Comparison of ENCODE assay signal across 21 cellular contexts in the genomic region with DNA sequence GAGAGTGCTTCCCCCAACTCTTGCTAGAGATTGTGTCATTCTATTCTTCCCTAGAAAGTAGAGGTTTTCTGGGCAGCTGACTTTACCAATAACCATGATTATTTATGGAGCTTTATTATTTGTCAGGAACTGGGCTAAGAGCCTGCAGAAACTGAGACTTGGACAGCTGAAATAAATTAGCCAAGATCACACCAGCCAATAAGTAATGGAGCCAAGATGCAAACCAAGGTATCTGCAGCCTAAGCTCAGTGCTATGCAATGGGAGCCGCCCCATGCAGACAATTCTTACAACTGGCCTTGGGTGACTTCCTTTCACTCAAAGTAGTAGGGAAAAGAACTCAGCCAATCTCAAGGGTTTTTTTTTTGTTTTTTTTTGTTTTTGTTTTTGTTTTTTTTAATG.
A peak's percentile ranks its signal among the peaks of the same experiment; 100 is the strongest.
DNase-seq lines count a peak whose midpoint lies in the region; ATAC-seq, FAIRE-seq and TF ChIP-seq lines count a peak whose summit lies in the region.
"Had no signal": no experiment of that assay in that cellular context is flagged by ENCODE, and none has a peak within 500 bp of the region (broad histone marks: within the 10 kb centered on the region; RNA-seq: fewer than 3 reads in every experiment).

No MANE protein-coding gene starts in this region.

- no peak overlapping the region for H3K27ac Mint-ChIP-seq in astrocyte (ENCODE audit: unreplicated experiment)
- H3K27ac Mint-ChIP-seq in type B pancreatic cell, result no peak overlapping the region
- H3K27ac Mint-ChIP-seq: activated T-helper 17 cell treated with anti-CD3 and anti-CD28 coated beads, Interleukin-2, amount 50 U/mL, for 72 hours had no signal

- peaks cover 4% of the 10 kb centered on the region for H4K20me1 ChIP-seq in astrocyte (ENCODE audit: insufficient read depth, low read length)

- no peak overlapping the region for H3K27ac ChIP-seq in astrocyte (ENCODE audit: low read depth, low read length)
- H3K27ac ChIP-seq: coronary artery, epithelial cell of prostate, HL-60, skin epidermis had no signal

- H3K36me3 Mint-ChIP-seq in astrocyte (ENCODE audit: low read depth, unreplicated experiment), result no peaks in the 10 kb centered on the region
- peaks cover 9% of the 10 kb centered on the region for H3K36me3 Mint-ChIP-seq in type B pancreatic cell

- H3K4me1 Mint-ChIP-seq in astrocyte (ENCODE audit: low read depth, unreplicated experiment), result no peaks in the 10 kb centered on the region
- peaks cover 49% of the 10 kb centered on the region for H3K4me1 Mint-ChIP-seq in type B pancreatic cell (ENCODE audit: unreplicated experiment)
- H3K4me1 Mint-ChIP-seq: activated T-helper 17 cell treated with anti-CD3 and anti-CD28 coated beads, Interleukin-2, amount 50 U/mL, for 72 hours had no signal

- no peak for FAIRE-seq in astrocyte (lab: Jason Lieb, UNC)

- no peak for TF ChIP-seq CTCF in astrocyte (IDR thresholded peaks at IDR 0.05; ENCODE audit: insufficient read depth, low read depth, low read length)
- no peak for TF ChIP-seq CTCF in foreskin fibroblast (IDR thresholded peaks at IDR 0.05; ENCODE audit: low read depth, low read length)
- TF ChIP-seq CTCF in type B pancreatic cell (conservative IDR thresholded peaks at IDR 0.05), result no peak

- H3K4me3 ChIP-seq in astrocyte (ENCODE audit: insufficient read depth, low read depth, low read length) (no peak overlapping the region), foreskin fibroblast (ENCODE audit: low read depth in 1 of 2, low read length in 2 of 2) (no peak overlapping the region)
- H3K4me3 ChIP-seq: coronary artery, mucosa of descending colon, skin epidermis had no signal

- H3K9me3 Mint-ChIP-seq in astrocyte (ENCODE audit: unreplicated experiment) (no peaks in the 10 kb centered on the region), type B pancreatic cell (peaks cover 12% of the 10 kb centered on the region)

- H3K4me3 Mint-ChIP-seq in astrocyte (ENCODE audit: unreplicated experiment) (no peak overlapping the region), type B pancreatic cell (peak overlapping the region; percentile 10)
- H3K4me3 Mint-ChIP-seq: activated T-helper 17 cell treated with anti-CD3 and anti-CD28 coated beads, Interleukin-2, amount 50 U/mL, for 72 hours had no signal

- H3K4me2 ChIP-seq in astrocyte (ENCODE audit: low read length), result no peak overlapping the region

- H3K79me2 ChIP-seq in astrocyte (ENCODE audit: insufficient read depth, low read length), result no peaks in the 10 kb centered on the region

- ATAC-seq in HG03045 (IDR thresholded peaks at IDR 0.05; ENCODE audit: unreplicated experiment), result no peak
- ATAC-seq in HG02759 (IDR thresholded peaks at IDR 0.05; ENCODE audit: unreplicated experiment), result no peak
- ATAC-seq: activated T-helper 17 cell treated with anti-CD3 and anti-CD28 coated beads, Interleukin-2, amount 50 U/mL, for 72 hours; mucosa of descending colon had no signal

- no peaks in the 10 kb centered on the region for H3K27me3 ChIP-seq in astrocyte (ENCODE audit: insufficient read depth, low read length)

- H3K9me3 ChIP-seq in astrocyte (ENCODE audit: insufficient read depth, low read depth, low read length), result no peaks in the 10 kb centered on the region
- H3K9me3 ChIP-seq: mucosa of descending colon had no signal

- H3K27me3 Mint-ChIP-seq in astrocyte (ENCODE audit: low read depth, unreplicated experiment) (peaks cover 10% of the 10 kb centered on the region), type B pancreatic cell (peaks cover 13% of the 10 kb centered on the region)

- DNase-seq in HCEC 1CT (peak; percentile 19), astrocyte (ENCODE audit: low read depth) (peak; percentile 91), foreskin fibroblast (peak; percentile 77 to 90), type B pancreatic cell (ENCODE audit: extremely low spot score, unreplicated experiment) (no peak), NCI-H446 treated with DMSO at 0.1 percent for 48 hours (lab: John Stamatoyannopoulos, UW) (no peak)
- DNase-seq: activated CD4-positive, CD25-positive, alpha-beta regulatory T cell; DMS53; KBM-7; mucosa of descending colon; NCI-H1436; NCI-H226; occipital lobe; SHP77 treated with DMSO at 0.1 percent for 48 hours; T-helper 2 cell had no signal

- no peaks in the 10 kb centered on the region for H3K4me1 ChIP-seq in astrocyte (ENCODE audit: insufficient read depth, low read length)

- no peaks in the 10 kb centered on the region for H3K36me3 ChIP-seq in astrocyte (ENCODE audit: insufficient read depth, low read length)

- no peak overlapping the region for H3K9ac ChIP-seq in astrocyte (ENCODE audit: low read length)

- H2AFZ ChIP-seq in astrocyte (ENCODE audit: low read depth, low read length), result no peak overlapping the region

Comparison
In these comparisons a context has a peak if more than half of its experiments do, and no peak if none do; other contexts are left out.
1. DNase-seq: peak in HCEC 1CT (single experiment), astrocyte (single experiment) and foreskin fibroblast (2 of 2); none in type B pancreatic cell (single experiment) and NCI-H446 treated with DMSO at 0.1 percent for 48 hours (single experiment).